In genomic region chr9:73132034-73132776, GRCh38 we compare ENCODE assay signal across 8 cellular contexts. TPM values are rescaled to one million over a fixed set of nuclear protein-coding genes. Genes with fewer than 3 reads are reported as not detected.
DNase-seq lines count a peak whose midpoint lies in the region; ATAC-seq lines count a peak whose summit lies in the region.

No MANE protein-coding gene starts in this region.

- H3K36me3 ChIP-seq in aorta (ENCODE audit: control insufficient read depth in 1 of 2, insufficient read depth in 2 of 2, low read length in 1 of 2): no peaks in the 10 kb centered on the region

- no peaks in the 10 kb centered on the region for H3K4me1 ChIP-seq in aorta (ENCODE audit: control insufficient read depth in 1 of 2, insufficient read depth in 2 of 2, low read length in 2 of 2)

- intact Hi-C loops in left ventricle myocardium superior (cut with micrococcal nuclease): no loop called here
- intact Hi-C loops in aorta (cut with DNase I): loop anchor here in 1 of 2 donors (2.0 kb wide), 1 partner anchor 17 kb away; no protein-coding TSS in a partner anchor

- peak; percentile 85 for DNase-seq in EL
- peak; percentile 69 for DNase-seq in LoVo (ENCODE audit: low spot score)
- DNase-seq in T-helper 1 cell: peak; percentile 35 to 87 (median 66)
- DNase-seq in left ventricle myocardium superior: peak; percentile 73
- DNase-seq in renal cortical epithelial cell (ENCODE audit: low read depth): peak; percentile 87
- DNase-seq in aorta: peak; percentile 84 to 86

- H3K27ac ChIP-seq in angular gyrus (ENCODE audit: low read depth, low read length) (peak overlapping the region; percentile 48), aorta (ENCODE audit: low read depth in 1 of 2, low read length in 2 of 2) (peak overlapping the region; percentile 57 to 90)

- H3K27me3 ChIP-seq in aorta (ENCODE audit: control insufficient read depth in 1 of 2, insufficient read depth in 2 of 2, low read length in 1 of 2): no peaks in the 10 kb centered on the region

- H3K9me3 ChIP-seq in aorta (ENCODE audit: control insufficient read depth, low read length): no peaks in the 10 kb centered on the region

- peak overlapping the region; percentile 43 to 98 for H3K4me3 ChIP-seq in aorta (ENCODE audit: low read length in 2 of 2)

- 0 to 1% methylated on average over 15 of the region's 15 CpGs for WGBS in aorta, 2 donors

- peak; percentile 95 for ATAC-seq in GM21825 (IDR thresholded peaks at IDR 0.05; ENCODE audit: unreplicated experiment)
- peak; percentile 96 for ATAC-seq in left ventricle myocardium superior
- ATAC-seq in aorta (ENCODE audit: low FRiP score): peak; percentile 92

RNA-seq across cellular contexts. Expression of gene ANXA1, which starts 19.5 kb away (rescaled TPM):
- total RNA-seq in left ventricle myocardium superior (52.1 TPM), renal cortical epithelial cell (426 and 600 TPM in 2 replicates), aorta (100 to 1,000 TPM; 378 to 546 TPM)
- polyA plus RNA-seq in aorta: 100 to 1,000 TPM; 504 to 788 TPM

Comparison
In these comparisons a context has a peak if more than half of its experiments do, and no peak if none do; other contexts are left out.
1. Peak in every context shown above with its lines: DNase-seq, ATAC-seq, H3K4me3 ChIP-seq and H3K27ac ChIP-seq.